In genomic region chr11:78564037-78564888, GRCh38 we compare ENCODE assay signal across 8 cellular contexts. TPM values are rescaled to one million over a fixed set of nuclear protein-coding genes. Genes with fewer than 3 reads are reported as not detected.
DNase-seq lines count a peak whose midpoint lies in the region; ATAC-seq and TF ChIP-seq lines count a peak whose summit lies in the region.

No MANE protein-coding gene starts in this region.

- H3K9me3 Mint-ChIP-seq in activated naive CD4-positive, alpha-beta T cell treated with anti-CD3 and anti-CD28 coated beads for 36 hours, result no peaks in the 10 kb centered on the region

- intact Hi-C loops in activated naive CD4-positive, alpha-beta T cell treated with anti-CD3 and anti-CD28 coated beads for 36 hours (cut with micrococcal nuclease), result loop anchor here (1.0 to 5.0 kb wide), 7 partner anchors 99 to 487 kb away; partner anchors contain the start of genes ALG8, GAB2, KCTD21 and NDUFC2
- intact Hi-C loops in left ventricle myocardium inferior (cut with micrococcal nuclease) (loop anchor here (10.0 kb wide), 2 partner anchors 149 to 339 kb away; partner anchors contain the start of gene GAB2), gastrocnemius medialis (cut with DNase I; ENCODE audit: low total_unique reads) (loop anchor here (5.0 kb wide), 2 partner anchors 147 to 427 kb away; partner anchors contain the start of genes ALG8 and GAB2)

- ATAC-seq in HG02678 (IDR thresholded peaks at IDR 0.05; ENCODE audit: unreplicated experiment) (peak; percentile 60), gastrocnemius medialis (no peak), HG02840 (IDR thresholded peaks at IDR 0.05; ENCODE audit: low FRiP score, unreplicated experiment) (no peak)

- peaks cover 33% of the 10 kb centered on the region for H3K4me1 Mint-ChIP-seq in activated naive CD4-positive, alpha-beta T cell treated with anti-CD3 and anti-CD28 coated beads for 36 hours (ENCODE audit: low read depth)

- CTCF ChIA-PET in activated naive CD4-positive, alpha-beta T cell treated with anti-CD3 and anti-CD28 coated beads for 36 hours (lab: Charles Lee), result interaction anchor here (0.6 to 4.2 kb wide), 27 partner anchors 9 to 569 kb away, joined by 3 to 81 read pairs (median 5); partner anchors contain the start of genes ALG8, GAB2 and NARS2

- H3K4me3 ChIP-seq in left ventricle myocardium inferior (no peak overlapping the region), gastrocnemius medialis (no peak overlapping the region)

- peak; percentile 54 for DNase-seq in activated naive CD4-positive, alpha-beta T cell treated with anti-CD3 and anti-CD28 coated beads for 36 hours
- no peak for DNase-seq in activated naive CD4-positive, alpha-beta T cell treated with Interleukin-2 at 50 U/mL for 16 hours
- DNase-seq in NCI-H69 (lab: John Stamatoyannopoulos, UW) (peak; percentile 79), left ventricle myocardium inferior (no peak), gastrocnemius medialis (no peak)
- DNase-seq in activated gamma-delta T cell treated with anti-CD3 and anti-CD28 coated beads, Interleukin-2, amount 50 U/mL, for 16 hours (ENCODE audit: low read depth), result peak; percentile 33

- TF ChIP-seq CTCF in left ventricle myocardium inferior (IDR thresholded peaks at IDR 0.05; ENCODE audit: borderline replicate concordance) (peak; percentile 79), gastrocnemius medialis (IDR thresholded peaks at IDR 0.05 in 4 of 5, conservative IDR thresholded peaks at IDR 0.05 in 1 of 5) (peak; percentile 50 to 78 (median 60))

- no peak overlapping the region for H3K27ac ChIP-seq in left ventricle myocardium inferior (replicated peaks)
- H3K27ac ChIP-seq in gastrocnemius medialis, result no peak overlapping the region

- H3K4me3 Mint-ChIP-seq in activated naive CD4-positive, alpha-beta T cell treated with anti-CD3 and anti-CD28 coated beads for 36 hours, result no peak overlapping the region

- TF ChIP-seq POLR2A in gastrocnemius medialis (IDR thresholded peaks at IDR 0.05), result no peak

- H3K36me3 Mint-ChIP-seq in activated naive CD4-positive, alpha-beta T cell treated with anti-CD3 and anti-CD28 coated beads for 36 hours (ENCODE audit: low read depth), result peaks cover 9% of the 10 kb centered on the region

- no peak overlapping the region for H3K27ac Mint-ChIP-seq in activated naive CD4-positive, alpha-beta T cell treated with anti-CD3 and anti-CD28 coated beads for 36 hours

- H3K4me1 ChIP-seq in left ventricle myocardium inferior (peaks cover 32% of the 10 kb centered on the region), gastrocnemius medialis (peaks cover 4 to 11% of the 10 kb centered on the region in 2 donors)

- no peaks in the 10 kb centered on the region for H3K9me3 ChIP-seq in left ventricle myocardium inferior (replicated peaks)
- H3K9me3 ChIP-seq in gastrocnemius medialis, result no peaks in the 10 kb centered on the region

- peaks cover 46% of the 10 kb centered on the region for H3K36me3 ChIP-seq in left ventricle myocardium inferior
- peaks cover 0 to 25% of the 10 kb centered on the region in 2 donors for H3K36me3 ChIP-seq in gastrocnemius medialis

- no peaks in the 10 kb centered on the region for H3K27me3 Mint-ChIP-seq in activated naive CD4-positive, alpha-beta T cell treated with anti-CD3 and anti-CD28 coated beads for 36 hours (ENCODE audit: low read depth)

- H3K27me3 ChIP-seq in left ventricle myocardium inferior (ENCODE audit: low read depth) (no peaks in the 10 kb centered on the region), gastrocnemius medialis (no peaks in the 10 kb centered on the region)

- in situ Hi-C loops in gastrocnemius medialis (cut with MboI; ENCODE audit: low sequenced_read_pairs in 4 of 4), result loop anchor here (5.0 to 25.0 kb wide), 5 partner anchors 147 to 427 kb away; partner anchors contain the start of genes ALG8 (in 3 of the 4) and GAB2 (in 3 of the 4)

RNA-seq across cellular contexts. Expression of gene NARS2, which starts 10.4 kb away (rescaled TPM):
- 10 to 100 TPM; 27.7 to 28.3 TPM for total RNA-seq in activated naive CD4-positive, alpha-beta T cell treated with anti-CD3 and anti-CD28 coated beads for 36 hours
- total RNA-seq in left ventricle myocardium inferior, result 17.5 TPM
- 10 to 100 TPM; 12.9 to 29.1 (median 18.7) TPM for total RNA-seq in gastrocnemius medialis

Comparison
In these comparisons a context has a peak if more than half of its experiments do, and no peak if none do; other contexts are left out.
1. DNase-seq: peak in activated naive CD4-positive, alpha-beta T cell treated with anti-CD3 and anti-CD28 coated beads for 36 hours (single experiment), NCI-H69 (single experiment) and activated gamma-delta T cell treated with anti-CD3 and anti-CD28 coated beads, Interleukin-2, amount 50 U/mL, for 16 hours (single experiment); none in activated naive CD4-positive, alpha-beta T cell treated with Interleukin-2 at 50 U/mL for 16 hours (single experiment), left ventricle myocardium inferior (single experiment) and gastrocnemius medialis (0 of 2).